In the genomic region with DNA sequence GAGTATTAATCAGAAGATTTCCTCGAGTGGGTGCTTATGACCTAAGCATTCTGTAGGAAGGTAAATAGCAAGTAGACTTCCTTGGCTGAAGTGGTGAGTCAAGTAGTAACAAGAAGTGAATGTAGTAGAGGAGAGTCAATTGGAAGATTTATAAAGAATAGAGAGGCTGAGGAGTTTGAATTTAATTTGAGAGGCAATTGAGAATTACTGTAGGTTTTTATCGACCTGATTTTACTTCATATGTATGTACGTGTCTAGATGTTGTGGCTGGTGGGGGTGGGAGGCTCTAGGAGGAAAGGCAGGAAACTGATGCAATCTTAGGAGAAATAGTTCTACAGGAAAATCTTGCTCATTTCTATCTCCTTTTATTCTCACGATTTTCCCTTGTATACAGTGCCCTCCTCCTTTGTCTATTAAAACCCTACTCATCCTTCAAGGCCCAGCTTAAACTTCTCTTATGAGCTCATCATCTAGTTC, we compare ENCODE assay signal across 8 cellular contexts. TPM values are rescaled to one million over a fixed set of nuclear protein-coding genes. Genes with fewer than 3 reads are reported as not detected.
DNase-seq lines count a peak whose midpoint lies in the region; ATAC-seq, FAIRE-seq and TF ChIP-seq lines count a peak whose summit lies in the region.

No MANE protein-coding gene starts in this region.

- H2AFZ ChIP-seq in OCI-LY3 (ENCODE audit: low read depth, low read length), result no peak overlapping the region

- peaks cover 96% of the 10 kb centered on the region for H4K20me1 ChIP-seq in OCI-LY3 (ENCODE audit: insufficient read depth, low read length)

- H3K79me2 ChIP-seq in OCI-LY3 (ENCODE audit: low read length), result peaks cover 99% of the 10 kb centered on the region

- no peak for TF ChIP-seq CTCF in D721Med (IDR thresholded peaks at IDR 0.05; ENCODE audit: insufficient read depth, missing control alignments)
- TF ChIP-seq CTCF in OCI-LY3 (IDR thresholded peaks at IDR 0.05; ENCODE audit: low read depth, low read length), result no peak
- TF ChIP-seq CTCF in testis (IDR thresholded peaks at IDR 0.05), result no peak
- TF ChIP-seq CTCF in adrenal gland (IDR thresholded peaks at IDR 0.05), result no peak

- peak overlapping the region; percentile 46 for H3K4me3 ChIP-seq in OCI-LY3 (ENCODE audit: low read length)
- peak overlapping the region; percentile 1 for H3K4me3 ChIP-seq in endocrine pancreas (ENCODE audit: control insufficient read depth, insufficient read depth, low read length)
- no peak overlapping the region for H3K4me3 ChIP-seq in testis
- H3K4me3 ChIP-seq in adrenal gland, result no peak overlapping the region

- H3K9ac ChIP-seq in OCI-LY3 (ENCODE audit: low read length) (peak overlapping the region; percentile 2; the same call in 1 of the 2 replicates), endocrine pancreas (ENCODE audit: control insufficient read depth, insufficient read depth, low read length) (no peak overlapping the region)

- H3K4me1 ChIP-seq in OCI-LY3 (ENCODE audit: low read length) (peaks cover 62% of the 10 kb centered on the region), endocrine pancreas (ENCODE audit: control insufficient read depth, insufficient read depth, low read length) (peaks cover 34% of the 10 kb centered on the region), testis (no peaks in the 10 kb centered on the region), adrenal gland (replicated peaks in 1 of 2) (peaks cover 3 to 71% of the 10 kb centered on the region in 2 donors)

- no peaks in the 10 kb centered on the region for H3K9me3 ChIP-seq in OCI-LY3 (ENCODE audit: insufficient read depth, low read length)
- no peaks in the 10 kb centered on the region for H3K9me3 ChIP-seq in endocrine pancreas (ENCODE audit: control insufficient read depth, low read length)
- no peaks in the 10 kb centered on the region for H3K9me3 ChIP-seq in testis
- no peaks in the 10 kb centered on the region for H3K9me3 ChIP-seq in adrenal gland (replicated peaks in 1 of 3)

- peak; percentile 38 for FAIRE-seq in D721Med (lab: Jason Lieb, UNC)

- WGBS in testis, 2 donors, result 46 to 51% methylated on average over 4 of the region's 4 CpGs
- 28 to 48% (median 33%) methylated on average over 4 of the region's 4 CpGs for WGBS in adrenal gland, 4 donors

- H3K27me3 ChIP-seq in OCI-LY3 (ENCODE audit: low read depth, low read length) (no peaks in the 10 kb centered on the region), endocrine pancreas (ENCODE audit: control insufficient read depth, insufficient read depth, low read length) (no peaks in the 10 kb centered on the region), testis (no peaks in the 10 kb centered on the region), adrenal gland (no peaks in the 10 kb centered on the region)

- ATAC-seq in GM21717 (IDR thresholded peaks at IDR 0.05; ENCODE audit: unreplicated experiment) (peak; percentile 28), HG03469 (IDR thresholded peaks at IDR 0.05; ENCODE audit: unreplicated experiment) (no peak)

- TF ChIP-seq POLR2A in testis (IDR thresholded peaks at IDR 0.05), result no peak
- no peak for TF ChIP-seq POLR2A in adrenal gland (IDR thresholded peaks at IDR 0.05)

- H3K4me2 ChIP-seq in OCI-LY3 (ENCODE audit: low read length), result peak overlapping the region; percentile 64

- intact Hi-C loops in testis (cut with DNase I; ENCODE audit: low total_unique reads) (no loop called here), adrenal gland (cut with DNase I) (no loop called here)

- H3K27ac ChIP-seq in OCI-LY3 (ENCODE audit: low read length) (peak overlapping the region; percentile 70), testis (no peak overlapping the region), adrenal gland (peak overlapping the region in 1 of 5 donors; percentile 73)

- H3K36me3 ChIP-seq in OCI-LY3 (replicated peaks; ENCODE audit: low read depth, low read length), result peaks cover 65% of the 10 kb centered on the region
- H3K36me3 ChIP-seq in endocrine pancreas (ENCODE audit: control insufficient read depth, insufficient read depth, low read length), result no peaks in the 10 kb centered on the region
- H3K36me3 ChIP-seq in testis (ENCODE audit: low read depth, missing control alignments), result no peaks in the 10 kb centered on the region
- H3K36me3 ChIP-seq in adrenal gland (replicated peaks in 1 of 2), result peaks cover 0 to 2% of the 10 kb centered on the region in 2 donors

- no peak for DNase-seq in D721Med (ENCODE audit: insufficient read length, low spot score)
- no peak for DNase-seq in ureter (ENCODE audit: low spot score)
- DNase-seq in testis, result no peak
- DNase-seq in adrenal gland, result no peak

RNA-seq across cellular contexts. Expression of gene OGT, which starts 8.7 kb away (rescaled TPM):
- total RNA-seq in ureter, result 225 TPM
- total RNA-seq in testis, result 100 to 1,000 TPM; 113 to 154 TPM
- 48.0 TPM for polyA plus RNA-seq in testis (ENCODE audit: insufficient read depth, low read depth, low replicate concordance)
- total RNA-seq in adrenal gland, result 100 to 1,000 TPM in 5 of 8 donors, 10 to 100 TPM in 3; 38.0 to 164 (median 103) TPM
- polyA plus RNA-seq in adrenal gland, result 100 to 1,000 TPM in 1 of 3 donors, 10 to 100 TPM in 2; 38.6 to 127 (median 77.0) TPM

RNA-seq across cellular contexts. Expression of gene GCNA, which starts 36.7 kb away (rescaled TPM):
- total RNA-seq in ureter, result 1.6 TPM
- 10 to 100 TPM; 30.0 to 30.7 TPM for total RNA-seq in testis
- 18.4 TPM for polyA plus RNA-seq in testis (ENCODE audit: insufficient read depth, low read depth, low replicate concordance)
- 1 to 10 TPM in 6 of 8 donors, under 1 TPM in 2; 0.18 to 5.9 (median 1.8) TPM for total RNA-seq in adrenal gland
- 10 to 100 TPM in 1 of 3 donors, 1 to 10 TPM in 2; 1.9 to 23.3 (median 2.6) TPM for polyA plus RNA-seq in adrenal gland

Comparison
In these comparisons a context has a peak if more than half of its experiments do, and no peak if none do; other contexts are left out.
1. H3K4me3 ChIP-seq: peak in OCI-LY3 (single experiment) and endocrine pancreas (single experiment); none in testis (0 of 2) and adrenal gland (0 of 4).
2. RNA of gene GCNA, which starts 36.7 kb away (total RNA-seq): 30.0 to 30.7 TPM in testis; 0.18 to 5.9 TPM in adrenal gland and 1.6 TPM in ureter (single experiment); every median in the first group is over 4 times any median in the second.